Comparison of ENCODE assay signal across 20 cellular contexts in the genomic region with DNA sequence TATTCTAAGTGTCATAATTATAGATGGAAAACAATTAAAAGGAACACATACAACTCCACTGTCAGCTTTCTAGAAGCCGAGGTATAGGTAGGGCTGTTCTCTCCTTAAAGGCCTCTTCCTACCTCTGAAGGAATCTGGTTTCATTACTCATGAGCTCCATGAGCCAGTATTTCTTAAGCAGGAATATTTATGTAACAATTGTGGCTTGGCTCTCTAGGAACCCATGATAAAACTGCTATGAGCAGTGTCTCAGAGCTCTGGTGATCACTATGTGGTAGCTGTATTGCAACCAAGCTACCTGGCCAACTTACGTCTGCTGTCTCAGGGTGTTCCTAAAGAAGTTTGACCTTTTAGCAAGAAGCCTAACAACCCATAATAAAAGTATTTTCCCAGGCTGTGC.
DNase-seq lines count a peak whose midpoint lies in the region; ATAC-seq and TF ChIP-seq lines count a peak whose summit lies in the region.
"Had no signal": no experiment of that assay in that cellular context is flagged by ENCODE, and none has a peak within 500 bp of the region (broad histone marks: within the 10 kb centered on the region; RNA-seq: fewer than 3 reads in every experiment).

No MANE protein-coding gene starts in this region.

- no peak for TF ChIP-seq CTCF in ascending aorta (IDR thresholded peaks at IDR 0.05)
- TF ChIP-seq CTCF in choroid plexus epithelial cell (conservative IDR thresholded peaks at IDR 0.05; ENCODE audit: low read depth, low read length): no peak

- no peaks in the 10 kb centered on the region for H3K9me3 ChIP-seq in GM23248 (ENCODE audit: low read depth)
- H3K9me3 ChIP-seq in ascending aorta: no peaks in the 10 kb centered on the region
- H3K9me3 ChIP-seq: BLaER1, SJSA1 had no signal

- no peak overlapping the region for H3K9ac ChIP-seq in GM23248
- H3K9ac ChIP-seq: BLaER1 had no signal

- no peaks in the 10 kb centered on the region for H3K79me2 ChIP-seq in GM23248 (ENCODE audit: insufficient read depth)

- peak; percentile 59 for DNase-seq in GM23248
- DNase-seq in ascending aorta (ENCODE audit: low spot score in 2 of 2): no peak
- peak; percentile 36 for DNase-seq in choroid plexus epithelial cell (ENCODE audit: low read depth)
- peak; percentile 13 for DNase-seq in iris pigment epithelial cell (ENCODE audit: low read depth)
- DNase-seq in activated T-helper 1 cell treated with anti-CD3 and anti-CD28 coated beads, Interleukin-12 subunit alpha, Interleukin-12 subunit beta, Interleukin-2, Interleukin-4 antibody, amounts not matched to agents 30 ng/mL and 10 ng/mL and 1 ng/mL, durations not matched to agents 14 hours and 24 hours and 36 hours (ENCODE audit: low spot score): no peak
- DNase-seq: CD4-positive, alpha-beta memory T cell; EL; H9; NCI-H1436; NCI-H1930; NCI-H446; NCI-H526 treated with DMSO at 0.1 percent for 48 hours had no signal

- H3K27ac Mint-ChIP-seq in activated T-helper 1 cell treated with anti-CD3 and anti-CD28 coated beads, Interleukin-12 subunit alpha, Interleukin-12 subunit beta, Interleukin-2, Interleukin-4 antibody, amounts not matched to agents 30 ng/mL and 10 ng/mL and 1 ng/mL, durations not matched to agents 14 hours and 24 hours and 36 hours: no peak overlapping the region
- H3K27ac Mint-ChIP-seq: CD4-positive, alpha-beta memory T cell; H9 had no signal

- H3K4me1 Mint-ChIP-seq in activated T-helper 1 cell treated with anti-CD3 and anti-CD28 coated beads, Interleukin-12 subunit alpha, Interleukin-12 subunit beta, Interleukin-2, Interleukin-4 antibody, amounts not matched to agents 30 ng/mL and 10 ng/mL and 1 ng/mL, durations not matched to agents 14 hours and 24 hours and 36 hours (ENCODE audit: low read depth): no peaks in the 10 kb centered on the region
- H3K4me1 Mint-ChIP-seq: CD4-positive, alpha-beta memory T cell had no signal

- 63 to 70% methylated on average over 2 of the region's 2 CpGs for WGBS in GM23248 (ENCODE audit: low coverage in 1 of 2, low lambda C conversion rate in 2 of 2, missing lambda C conversion rate in 2 of 2), 2 experiments

- H3K36me3 ChIP-seq in GM23248 (ENCODE audit: low read depth): no peaks in the 10 kb centered on the region
- H3K36me3 ChIP-seq in ascending aorta: no peaks in the 10 kb centered on the region
- H3K36me3 ChIP-seq: BLaER1, SJSA1 had no signal

- H3K4me1 ChIP-seq in GM23248 (ENCODE audit: insufficient read depth): no peaks in the 10 kb centered on the region
- H3K4me1 ChIP-seq in ascending aorta: peaks cover 8 to 35% of the 10 kb centered on the region in 2 donors
- H3K4me1 ChIP-seq: BLaER1, SJSA1 had no signal

- ATAC-seq in GM18873 (IDR thresholded peaks at IDR 0.05; ENCODE audit: low FRiP score, unreplicated experiment) (no peak), GM21381 (IDR thresholded peaks at IDR 0.05; ENCODE audit: unreplicated experiment) (no peak), GM21619 (IDR thresholded peaks at IDR 0.05; ENCODE audit: unreplicated experiment) (no peak)
- ATAC-seq: GM12878, Panc1 had no signal

- no peaks in the 10 kb centered on the region for H3K9me2 ChIP-seq in GM23248 (ENCODE audit: insufficient read depth)

- H4K20me1 ChIP-seq in GM23248 (ENCODE audit: insufficient read depth): no peaks in the 10 kb centered on the region
- H4K20me1 ChIP-seq: BLaER1 had no signal

- H3K27me3 ChIP-seq in GM23248 (replicated peaks; ENCODE audit: insufficient read depth) (0 out of 2 replicates have a peak, but pooled peaks cover 5% of the 10 kb centered on the region), ascending aorta (no peaks in the 10 kb centered on the region)
- H3K27me3 ChIP-seq: BLaER1, SJSA1 had no signal

- H3K27ac ChIP-seq in GM23248: no peak overlapping the region
- H3K27ac ChIP-seq in ascending aorta: peak overlapping the region; percentile 43 to 66
- H3K27ac ChIP-seq: BLaER1, HL-60, SJSA1 had no signal

- no peaks in the 10 kb centered on the region for H3K36me3 Mint-ChIP-seq in activated T-helper 1 cell treated with anti-CD3 and anti-CD28 coated beads, Interleukin-12 subunit alpha, Interleukin-12 subunit beta, Interleukin-2, Interleukin-4 antibody, amounts not matched to agents 30 ng/mL and 10 ng/mL and 1 ng/mL, durations not matched to agents 14 hours and 24 hours and 36 hours (ENCODE audit: low read depth)
- H3K36me3 Mint-ChIP-seq: CD4-positive, alpha-beta memory T cell had no signal

- no peak overlapping the region for H3K4me3 ChIP-seq in GM23248
- no peak overlapping the region for H3K4me3 ChIP-seq in ascending aorta
- no peak overlapping the region for H3K4me3 ChIP-seq in choroid plexus epithelial cell (ENCODE audit: low read depth, low read length)
- H3K4me3 ChIP-seq: BLaER1, GM12878, SJSA1 had no signal

- H3K9me3 Mint-ChIP-seq in activated T-helper 1 cell treated with anti-CD3 and anti-CD28 coated beads, Interleukin-12 subunit alpha, Interleukin-12 subunit beta, Interleukin-2, Interleukin-4 antibody, amounts not matched to agents 30 ng/mL and 10 ng/mL and 1 ng/mL, durations not matched to agents 14 hours and 24 hours and 36 hours: no peaks in the 10 kb centered on the region

- no peak overlapping the region for H2AFZ ChIP-seq in GM23248

- no peak overlapping the region for H3K4me2 ChIP-seq in GM23248 (ENCODE audit: unreplicated experiment)
- H3K4me2 ChIP-seq: BLaER1 had no signal

- intact Hi-C loops in ascending aorta (cut with DNase I): loop anchor here (5.0 kb wide), 1 partner anchor 38 kb away; no protein-coding TSS in a partner anchor
- intact Hi-C loops in activated T-helper 1 cell treated with anti-CD3 and anti-CD28 coated beads, Interleukin-12 subunit alpha, Interleukin-12 subunit beta, Interleukin-2, Interleukin-4 antibody, amounts not matched to agents 30 ng/mL and 10 ng/mL and 1 ng/mL, durations not matched to agents 14 hours and 24 hours and 36 hours (cut with micrococcal nuclease): no loop called here

- H3F3A ChIP-seq in GM23248 (ENCODE audit: insufficient read depth): no peaks in the 10 kb centered on the region

- H3K27me3 Mint-ChIP-seq in activated T-helper 1 cell treated with anti-CD3 and anti-CD28 coated beads, Interleukin-12 subunit alpha, Interleukin-12 subunit beta, Interleukin-2, Interleukin-4 antibody, amounts not matched to agents 30 ng/mL and 10 ng/mL and 1 ng/mL, durations not matched to agents 14 hours and 24 hours and 36 hours (ENCODE audit: insufficient read depth): peaks cover 4% of the 10 kb centered on the region

- no peak overlapping the region for H3K4me3 Mint-ChIP-seq in activated T-helper 1 cell treated with anti-CD3 and anti-CD28 coated beads, Interleukin-12 subunit alpha, Interleukin-12 subunit beta, Interleukin-2, Interleukin-4 antibody, amounts not matched to agents 30 ng/mL and 10 ng/mL and 1 ng/mL, durations not matched to agents 14 hours and 24 hours and 36 hours
- H3K4me3 Mint-ChIP-seq: CD4-positive, alpha-beta memory T cell; H9 had no signal

- in situ Hi-C loops in GM23248 (cut with MboI): no loop called here

Comparison
In these comparisons a context has a peak if more than half of its experiments do, and no peak if none do; other contexts are left out.
1. DNase-seq: peak in GM23248 (single experiment), choroid plexus epithelial cell (single experiment) and iris pigment epithelial cell (single experiment); none in ascending aorta (0 of 2) and activated T-helper 1 cell treated with anti-CD3 and anti-CD28 coated beads, Interleukin-12 subunit alpha, Interleukin-12 subunit beta, Interleukin-2, Interleukin-4 antibody, amounts not matched to agents 30 ng/mL and 10 ng/mL and 1 ng/mL, durations not matched to agents 14 hours and 24 hours and 36 hours (single experiment).